ENCODE assay signal across 17 cellular contexts in the genomic region with DNA sequence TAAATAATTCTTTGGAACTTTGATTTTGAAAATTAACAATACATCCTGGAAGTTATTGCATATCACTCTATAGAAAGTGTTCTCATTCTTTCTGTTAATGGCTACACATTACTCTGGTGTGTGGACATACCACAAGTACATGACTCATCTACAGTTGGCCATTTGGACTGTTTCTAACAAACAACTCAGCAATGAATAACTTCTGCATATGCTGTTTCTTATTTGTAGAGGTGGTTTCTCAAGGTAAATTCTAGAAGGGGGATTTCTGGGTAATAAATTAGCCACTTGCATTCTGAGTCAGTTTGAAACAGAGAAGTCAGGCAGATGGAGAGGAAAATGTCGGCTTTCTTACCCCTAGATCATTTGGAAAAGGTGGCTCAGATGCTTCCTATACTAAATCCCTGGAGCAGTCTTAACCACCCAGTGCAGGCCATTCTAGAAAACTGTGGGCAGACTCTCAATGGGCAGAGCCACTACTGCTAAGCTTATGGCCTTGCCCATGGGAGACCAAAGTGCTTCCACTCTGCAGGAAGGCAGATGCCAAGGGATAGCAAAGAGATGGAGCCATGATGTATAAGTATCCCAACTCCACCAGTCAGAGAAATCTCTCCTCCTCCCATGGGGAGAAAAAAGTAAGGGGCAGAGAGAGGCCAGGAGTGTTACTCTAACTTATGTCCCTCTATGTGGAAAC.
DNase-seq lines count a peak whose midpoint lies in the region; ATAC-seq lines count a peak whose summit lies in the region.
"Had no signal": no experiment of that assay in that cellular context is flagged by ENCODE, and none has a peak within 500 bp of the region (broad histone marks: within the 10 kb centered on the region; RNA-seq: fewer than 3 reads in every experiment).

No MANE protein-coding gene starts in this region.

- in situ Hi-C loops in GM23248 (cut with MboI) = no loop called here

- H3K27me3 ChIP-seq in GM23248 (replicated peaks; ENCODE audit: insufficient read depth) = no peaks in the 10 kb centered on the region
- H3K27me3 ChIP-seq: right atrium auricular region, stomach had no signal

- no peaks in the 10 kb centered on the region for H4K20me1 ChIP-seq in GM23248 (ENCODE audit: insufficient read depth)

- H3K4me2 ChIP-seq in GM23248 (ENCODE audit: unreplicated experiment) = no peak overlapping the region

- H3K79me2 ChIP-seq in GM23248 (ENCODE audit: insufficient read depth) = no peaks in the 10 kb centered on the region

- no peaks in the 10 kb centered on the region for H3K4me1 ChIP-seq in GM23248 (ENCODE audit: insufficient read depth)
- H3K4me1 ChIP-seq: right atrium auricular region had no signal

- H3K27ac ChIP-seq in GM23248 = no peak overlapping the region
- H3K27ac ChIP-seq: right atrium auricular region, stomach had no signal

- no peaks in the 10 kb centered on the region for H3K36me3 ChIP-seq in GM23248 (ENCODE audit: low read depth)
- H3K36me3 ChIP-seq: right atrium auricular region, stomach had no signal

- H3K9me2 ChIP-seq in GM23248 (ENCODE audit: insufficient read depth) = no peaks in the 10 kb centered on the region

- no peak overlapping the region for H3K4me3 ChIP-seq in GM23248
- H3K4me3 ChIP-seq: right atrium auricular region, stomach had no signal

- ATAC-seq in GM18861 (IDR thresholded peaks at IDR 0.05; ENCODE audit: unreplicated experiment) (peak; percentile 95), HG03469 (IDR thresholded peaks at IDR 0.05; ENCODE audit: unreplicated experiment) (peak; percentile 44), GM18519 (IDR thresholded peaks at IDR 0.05; ENCODE audit: low FRiP score, unreplicated experiment) (no peak), HG03280 (IDR thresholded peaks at IDR 0.05; ENCODE audit: unreplicated experiment) (no peak), HG03025 (IDR thresholded peaks at IDR 0.05; ENCODE audit: low FRiP score, unreplicated experiment) (no peak)
- ATAC-seq: activated CD8-positive, alpha-beta memory T cell treated with anti-CD3 and anti-CD28 coated beads, Interleukin-2, amount 10 ng/mL, durations not matched to agents 7 days and 5 days; naive thymus-derived CD4-positive, alpha-beta T cell; Right ventricle myocardium inferior had no signal

- no peaks in the 10 kb centered on the region for H3K9me3 ChIP-seq in GM23248 (ENCODE audit: low read depth)
- H3K9me3 ChIP-seq: right atrium auricular region, stomach had no signal

- no peak overlapping the region for H2AFZ ChIP-seq in GM23248

- H3F3A ChIP-seq in GM23248 (ENCODE audit: insufficient read depth) = no peaks in the 10 kb centered on the region

- H3K9ac ChIP-seq in GM23248 = no peak overlapping the region

- WGBS in GM23248 (ENCODE audit: low coverage in 1 of 2, low lambda C conversion rate in 2 of 2, missing lambda C conversion rate in 2 of 2), 2 experiments = 9 to 15% methylated on average over 1 of the region's 1 CpG

- DNase-seq in GM23248 (peak; percentile 24), foreskin melanocyte (peak; percentile 7), SKM-1 treated with dmso at 0.1 percent for 144 hours (lab: John Stamatoyannopoulos, UW; ENCODE audit: unreplicated experiment) (no peak)
- DNase-seq: activated CD8-positive, alpha-beta memory T cell treated with anti-CD3 and anti-CD28 coated beads, Interleukin-2, amount 10 ng/mL, durations not matched to agents 7 days and 5 days; CD4-positive, alpha-beta T cell; kidney glomerular epithelial cell; MV-4-11; naive thymus-derived CD4-positive, alpha-beta T cell; NCI-H446 treated with DMSO at 0.1 percent for 48 hours; stomach had no signal

Comparison
In these comparisons a context has a peak if more than half of its experiments do, and no peak if none do; other contexts are left out.
1. ATAC-seq: peak in GM18861 (single experiment) and HG03469 (single experiment); none in GM18519 (single experiment), HG03280 (single experiment) and HG03025 (single experiment).